ENCODE assay signal across 1 cellular context in genomic region chr21:42233067-42233981, GRCh38.
TF ChIP-seq lines count a peak whose summit lies in the region.

No MANE protein-coding gene starts in this region.

TF ChIP-seq in K562, 482 proteins besides CTCF, POLR2A, EP300 and RAD21 (continued from another document):
- peak; percentile 67; the same call in 1 of the 2 replicates for TF ChIP-seq MEF2A (IDR thresholded peaks at IDR 0.05; ENCODE audit: control insufficient read depth, low read depth, low read length)
- peak; percentile 55 for TF ChIP-seq PRDM10 (IDR thresholded peaks at IDR 0.05; ENCODE audit: partially characterized antibody)
- 0 out of 2 replicates have a peak, but pooled peaks have one; percentile 29 for TF ChIP-seq CREM (IDR thresholded peaks at IDR 0.05; ENCODE audit: low read depth)
- TF ChIP-seq CEBPG (CRISPR knock-in tag; IDR thresholded peaks at IDR 0.05) = no peak
- TF ChIP-seq CEBPG (tag; conservative IDR thresholded peaks at IDR 0.05 in 1 of 2, IDR thresholded peaks at IDR 0.05 in 1 of 2) = peak in 1 of 2 experiments; percentile 25; a peak in 1 of 4 replicates
- TF ChIP-seq CTCFL (IDR thresholded peaks at IDR 0.05; ENCODE audit: borderline replicate concordance, insufficient read depth, low read depth, low read length, poor library complexity, severe bottlenecking) = peak; percentile 39
- TF ChIP-seq GABPA (tag; conservative IDR thresholded peaks at IDR 0.05; ENCODE audit: low read depth) = peak; percentile 44; the same call in 1 of the 2 replicates
- TF ChIP-seq BHLHE40 (IDR thresholded peaks at IDR 0.05; ENCODE audit: low read length) = peak; percentile 51; the same call in 1 of the 2 replicates
- 0 out of 2 replicates have a peak, but pooled peaks have one; percentile 12 for TF ChIP-seq ATF3 (IDR thresholded peaks at IDR 0.05)
- TF ChIP-seq ATF3 (CRISPR knock-in tag; conservative IDR thresholded peaks at IDR 0.05) = no peak
- TF ChIP-seq CTBP1 (IDR thresholded peaks at IDR 0.05; ENCODE audit: borderline replicate concordance) = no peak; the same call in 1 of the 2 replicates
- peak; percentile 63 for TF ChIP-seq ZNF134 (CRISPR knock-in tag; conservative IDR thresholded peaks at IDR 0.05)
- TF ChIP-seq MAX (CRISPR knock-in tag; IDR thresholded peaks at IDR 0.05) = peak; percentile 67
- TF ChIP-seq SMARCA4 (IDR thresholded peaks at IDR 0.05) = no peak
